In the genomic region with DNA sequence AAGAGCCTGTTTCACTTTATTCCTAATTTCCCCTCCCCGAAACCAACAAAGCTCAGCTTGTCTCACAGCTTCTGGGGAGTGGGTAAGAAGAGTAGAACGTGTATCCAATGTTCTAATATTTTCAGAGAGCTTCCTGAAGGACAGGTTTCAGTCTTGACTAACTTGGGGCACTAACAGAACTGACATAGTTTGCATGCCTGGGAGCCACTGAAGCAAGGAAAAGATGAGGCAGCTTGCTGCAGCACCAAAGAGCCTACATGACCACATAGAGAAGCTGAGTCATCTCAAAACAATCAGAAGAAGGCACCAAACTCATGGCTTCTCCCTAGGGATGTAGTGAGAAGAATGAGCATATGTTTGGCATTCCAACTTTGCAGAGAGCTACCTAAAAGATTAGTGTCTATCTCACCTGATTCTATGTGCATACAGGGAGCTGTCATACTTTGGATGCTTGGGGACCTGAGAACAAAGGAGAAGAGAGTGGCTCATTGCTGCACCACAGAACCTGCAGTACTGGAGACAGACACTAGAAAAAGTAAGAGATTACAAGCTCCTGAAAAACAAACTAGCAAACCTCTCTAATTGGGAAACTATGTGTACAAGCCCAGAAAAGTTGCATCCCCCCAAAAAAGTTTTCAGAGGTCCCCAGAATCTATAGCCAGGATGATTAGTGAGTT, we compare ENCODE assay signal across 10 cellular contexts.
DNase-seq lines count a peak whose midpoint lies in the region; ATAC-seq and TF ChIP-seq lines count a peak whose summit lies in the region.
"Had no signal": no experiment of that assay in that cellular context is flagged by ENCODE, and none has a peak within 500 bp of the region (broad histone marks: within the 10 kb centered on the region; RNA-seq: fewer than 3 reads in every experiment).

No MANE protein-coding gene starts in this region.

- CTCF ChIA-PET in activated CD4-positive, alpha-beta T cell treated with anti-CD3 and anti-CD28 coated beads for 36 hours (lab: Charles Lee), result interaction anchor here (0.6 kb wide), 2 partner anchors 85 to 179 kb away, joined by 4 read pairs; no protein-coding TSS in a partner anchor

- peaks cover 0 to 6% (median 0%) of the 10 kb centered on the region in 4 donors for H3K4me1 ChIP-seq in sigmoid colon

- H3K27me3 ChIP-seq in sigmoid colon, result no peaks in the 10 kb centered on the region

- 56 to 70% methylated on average over 2 of the region's 2 CpGs for WGBS in sigmoid colon, 2 donors

- no peak overlapping the region for H3K27ac Mint-ChIP-seq in activated CD4-positive, alpha-beta T cell treated with anti-CD3 and anti-CD28 coated beads for 36 hours
- H3K27ac Mint-ChIP-seq in activated T-helper 17 cell treated with anti-CD3 and anti-CD28 coated beads, Interleukin-2, amount 50 U/mL, for 72 hours, result no peak overlapping the region
- no peak overlapping the region for H3K27ac Mint-ChIP-seq in stimulated activated memory B cell treated with anti-CD40 and anti-IgM and Interleukin-4, amounts not matched to agents 10 μg/mL and 1 μg/mL and 100 μg/mL, for 72 hours
- H3K27ac Mint-ChIP-seq: B cell had no signal

- H3K36me3 ChIP-seq in sigmoid colon, result no peaks in the 10 kb centered on the region

- H3K36me3 Mint-ChIP-seq in activated CD4-positive, alpha-beta T cell treated with anti-CD3 and anti-CD28 coated beads for 36 hours (ENCODE audit: low read depth), result peaks cover 5% of the 10 kb centered on the region
- H3K36me3 Mint-ChIP-seq in activated T-helper 17 cell treated with anti-CD3 and anti-CD28 coated beads, Interleukin-2, amount 50 U/mL, for 72 hours (ENCODE audit: low read depth), result no peaks in the 10 kb centered on the region
- H3K36me3 Mint-ChIP-seq in stimulated activated memory B cell treated with anti-CD40 and anti-IgM and Interleukin-4, amounts not matched to agents 10 μg/mL and 1 μg/mL and 100 μg/mL, for 72 hours, result peaks cover 13% of the 10 kb centered on the region

- no peak overlapping the region for H3K27ac ChIP-seq in sigmoid colon

- no peak overlapping the region for H3K4me3 Mint-ChIP-seq in activated CD4-positive, alpha-beta T cell treated with anti-CD3 and anti-CD28 coated beads for 36 hours
- no peak overlapping the region for H3K4me3 Mint-ChIP-seq in activated T-helper 17 cell treated with anti-CD3 and anti-CD28 coated beads, Interleukin-2, amount 50 U/mL, for 72 hours
- H3K4me3 Mint-ChIP-seq in stimulated activated memory B cell treated with anti-CD40 and anti-IgM and Interleukin-4, amounts not matched to agents 10 μg/mL and 1 μg/mL and 100 μg/mL, for 72 hours, result no peak overlapping the region
- H3K4me3 Mint-ChIP-seq: B cell had no signal

- intact Hi-C loops in activated CD4-positive, alpha-beta T cell treated with anti-CD3 and anti-CD28 coated beads for 36 hours (cut with DNase I, micrococcal nuclease), result no loop called here
- intact Hi-C loops in sigmoid colon (cut with DNase I), result no loop called here

- peak; percentile 34 for ATAC-seq in activated CD4-positive, alpha-beta T cell treated with anti-CD3 and anti-CD28 coated beads for 36 hours
- peak; percentile 56 for ATAC-seq in HG03066 (IDR thresholded peaks at IDR 0.05; ENCODE audit: low read depth, unreplicated experiment)
- peak; percentile 7 for ATAC-seq in activated T-helper 17 cell treated with anti-CD3 and anti-CD28 coated beads, Interleukin-2, amount 50 U/mL, for 72 hours (replicated peaks)
- peak; percentile 64 for ATAC-seq in stimulated activated memory B cell treated with anti-CD40 and anti-IgM and Interleukin-4, amounts not matched to agents 10 μg/mL and 1 μg/mL and 100 μg/mL, for 72 hours

- peaks cover 8% of the 10 kb centered on the region for H3K27me3 Mint-ChIP-seq in activated CD4-positive, alpha-beta T cell treated with anti-CD3 and anti-CD28 coated beads for 36 hours
- H3K27me3 Mint-ChIP-seq in activated T-helper 17 cell treated with anti-CD3 and anti-CD28 coated beads, Interleukin-2, amount 50 U/mL, for 72 hours, result peaks cover 6% of the 10 kb centered on the region
- no peaks in the 10 kb centered on the region for H3K27me3 Mint-ChIP-seq in stimulated activated memory B cell treated with anti-CD40 and anti-IgM and Interleukin-4, amounts not matched to agents 10 μg/mL and 1 μg/mL and 100 μg/mL, for 72 hours
- H3K27me3 Mint-ChIP-seq: B cell had no signal

- TF ChIP-seq CTCF in sigmoid colon (IDR thresholded peaks at IDR 0.05), result no peak

- peaks cover 2% of the 10 kb centered on the region for H3K4me1 Mint-ChIP-seq in activated CD4-positive, alpha-beta T cell treated with anti-CD3 and anti-CD28 coated beads for 36 hours
- H3K4me1 Mint-ChIP-seq in activated T-helper 17 cell treated with anti-CD3 and anti-CD28 coated beads, Interleukin-2, amount 50 U/mL, for 72 hours, result no peaks in the 10 kb centered on the region
- H3K4me1 Mint-ChIP-seq in stimulated activated memory B cell treated with anti-CD40 and anti-IgM and Interleukin-4, amounts not matched to agents 10 μg/mL and 1 μg/mL and 100 μg/mL, for 72 hours, result peaks cover 8% of the 10 kb centered on the region

- TF ChIP-seq POLR2A in sigmoid colon (IDR thresholded peaks at IDR 0.05), result no peak

- POLR2A ChIA-PET in activated CD4-positive, alpha-beta T cell treated with anti-CD3 and anti-CD28 coated beads for 36 hours (lab: Charles Lee), result no interaction called here

- no peak for TF ChIP-seq EP300 in sigmoid colon (IDR thresholded peaks at IDR 0.05)

- no peak overlapping the region for H3K4me3 ChIP-seq in sigmoid colon

- H3K9me3 ChIP-seq in sigmoid colon, result peaks cover 0 to 14% (median 3%) of the 10 kb centered on the region in 4 donors

- no peak for DNase-seq in activated CD4-positive, alpha-beta T cell treated with anti-CD3 and anti-CD28 coated beads for 36 hours
- DNase-seq in activated CD4-positive, alpha-beta T cell treated with anti-CD3 and anti-CD28 coated beads, Interleukin-2, amount 50 U/mL, for 48 hours, result no peak
- DNase-seq in SKM-1 (lab: John Stamatoyannopoulos, UW; ENCODE audit: unreplicated experiment), result no peak
- no peak for DNase-seq in sigmoid colon
- no peak for DNase-seq in activated T-cell treated with anti-CD3 and anti-CD28 coated beads, Interleukin-2, amount 50 U/mL, for 1 hour
- DNase-seq: NCI-H748 treated with DMSO at 0.1 percent for 48 hours had no signal

- H3K9me3 Mint-ChIP-seq in activated CD4-positive, alpha-beta T cell treated with anti-CD3 and anti-CD28 coated beads for 36 hours (ENCODE audit: low read depth), result peaks cover 23% of the 10 kb centered on the region
- peaks cover 18% of the 10 kb centered on the region for H3K9me3 Mint-ChIP-seq in activated T-helper 17 cell treated with anti-CD3 and anti-CD28 coated beads, Interleukin-2, amount 50 U/mL, for 72 hours
- peaks cover 25% of the 10 kb centered on the region for H3K9me3 Mint-ChIP-seq in stimulated activated memory B cell treated with anti-CD40 and anti-IgM and Interleukin-4, amounts not matched to agents 10 μg/mL and 1 μg/mL and 100 μg/mL, for 72 hours

Comparison
In these comparisons a context has a peak if more than half of its experiments do, and no peak if none do; other contexts are left out.
1. ATAC-seq: peak in every context shown above with its lines; median percentile 64 in stimulated activated memory B cell treated with anti-CD40 and anti-IgM and Interleukin-4, amounts not matched to agents 10 μg/mL and 1 μg/mL and 100 μg/mL, for 72 hours; 56 in HG03066; 34 in activated CD4-positive, alpha-beta T cell treated with anti-CD3 and anti-CD28 coated beads for 36 hours; 7 in activated T-helper 17 cell treated with anti-CD3 and anti-CD28 coated beads, Interleukin-2, amount 50 U/mL, for 72 hours.